Comparison of ENCODE assay signal across 9 cellular contexts in the genomic region with DNA sequence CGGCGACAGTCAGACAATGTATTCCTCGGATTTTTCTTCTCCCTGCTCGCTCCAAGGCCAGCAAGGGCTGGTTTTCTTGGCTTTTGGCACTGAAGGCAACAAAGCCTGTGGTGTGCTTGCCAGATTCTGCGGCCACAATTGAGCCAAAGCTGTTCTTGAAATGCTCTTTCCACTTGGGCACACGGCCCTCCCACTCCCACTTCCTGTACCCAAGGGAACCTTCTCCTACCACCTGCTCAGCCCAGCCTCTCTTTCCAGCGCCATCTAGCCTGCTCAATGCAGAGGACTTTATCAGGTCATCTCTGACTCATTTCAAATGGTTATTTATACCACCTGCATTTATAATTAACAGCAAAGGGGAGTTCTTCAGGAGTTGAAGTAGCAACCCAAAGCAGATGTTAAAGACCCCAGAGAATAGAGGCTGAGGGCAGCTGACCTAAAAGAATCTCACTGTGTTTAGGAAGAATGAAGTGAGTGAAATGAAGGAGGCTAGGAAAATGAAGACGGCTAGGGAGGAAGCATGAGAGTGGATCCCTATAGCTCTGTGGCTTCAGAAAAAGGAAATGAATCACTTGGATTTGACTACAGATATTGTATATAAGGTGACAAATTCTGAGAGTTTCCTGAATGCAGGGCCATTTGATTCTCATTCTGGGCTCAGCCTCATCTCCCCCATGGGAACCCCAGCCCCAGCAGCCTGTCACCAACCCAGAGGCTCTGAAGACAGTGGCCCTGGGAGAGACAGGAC.
DNase-seq lines count a peak whose midpoint lies in the region; ATAC-seq, FAIRE-seq and TF ChIP-seq lines count a peak whose summit lies in the region.
"Had no signal": no experiment of that assay in that cellular context is flagged by ENCODE, and none has a peak within 500 bp of the region (broad histone marks: within the 10 kb centered on the region; RNA-seq: fewer than 3 reads in every experiment).

No MANE protein-coding gene starts in this region.

- no peaks in the 10 kb centered on the region for H3K36me3 ChIP-seq in upper lobe of left lung
- H3K36me3 ChIP-seq: neutrophil had no signal

- H3K27ac ChIP-seq in right cardiac atrium (ENCODE audit: low read length) = no peak overlapping the region
- H3K27ac ChIP-seq in upper lobe of left lung = peak overlapping the region in 2 of 4 donors; percentile 9 to 14
- H3K27ac ChIP-seq: neutrophil had no signal

- intact Hi-C loops in CD14-positive monocyte (cut with micrococcal nuclease) (no loop called here), right cardiac atrium (cut with DNase I) (loop anchor here in 1 of 4 donors (10.0 kb wide), 1 partner anchor 167 kb away; no protein-coding TSS in a partner anchor)

- H3K4me3 Mint-ChIP-seq in CD14-positive monocyte = peak overlapping the region in 1 of 2 donors; percentile 47

- peak; percentile 65 for ATAC-seq in GM19025 (IDR thresholded peaks at IDR 0.05; ENCODE audit: low read depth, unreplicated experiment)
- ATAC-seq in HG03175 (IDR thresholded peaks at IDR 0.05; ENCODE audit: unreplicated experiment) = peak; percentile 75
- peak; percentile 58 to 74 for ATAC-seq in right cardiac atrium
- no peak for ATAC-seq in GM21723 (IDR thresholded peaks at IDR 0.05; ENCODE audit: unreplicated experiment)
- no peak for ATAC-seq in upper lobe of left lung (ENCODE audit: low FRiP score in 2 of 2)

- H3K27me3 Mint-ChIP-seq in CD14-positive monocyte (ENCODE audit: low read depth in 3 of 3) = peaks cover 1 to 2% (median 2%) of the 10 kb centered on the region in 3 donors

- WGBS in right cardiac atrium = 46% methylated on average over 8 of the region's 8 CpGs
- 39 to 40% methylated on average over 8 of the region's 8 CpGs for WGBS in upper lobe of left lung, 2 donors

- peak; percentile 41 for FAIRE-seq in RCC 7860 (lab: Jason Lieb, UNC)

- peak overlapping the region in 4 of 7 donors; percentile 8 to 89 (median 38) for H3K27ac Mint-ChIP-seq in CD14-positive monocyte

- DNase-seq in CD14-positive monocyte (ENCODE audit: low spot score) = no peak
- DNase-seq in RCC 7860 (ENCODE audit: low spot score) = peak; percentile 40
- DNase-seq in right cardiac atrium = peak; percentile 55 to 72 (median 64)
- DNase-seq in upper lobe of left lung = no peak
- DNase-seq in occipital lobe (lab: John Stamatoyannopoulos, UW) = no peak

- H3K27me3 ChIP-seq in right cardiac atrium (ENCODE audit: control insufficient read depth, insufficient read depth) = no peaks in the 10 kb centered on the region
- no peaks in the 10 kb centered on the region for H3K27me3 ChIP-seq in upper lobe of left lung
- H3K27me3 ChIP-seq: neutrophil had no signal

- no peaks in the 10 kb centered on the region for H3K9me3 ChIP-seq in right cardiac atrium (ENCODE audit: control insufficient read depth, low read length)
- H3K9me3 ChIP-seq in upper lobe of left lung = no peaks in the 10 kb centered on the region
- H3K9me3 ChIP-seq: neutrophil had no signal

- no peak for TF ChIP-seq EP300 in upper lobe of left lung (IDR thresholded peaks at IDR 0.05)

- H3K9me3 Mint-ChIP-seq in CD14-positive monocyte = peaks cover 0 to 4% (median 0%) of the 10 kb centered on the region in 7 donors

- peaks cover 21% of the 10 kb centered on the region for H3K4me1 Mint-ChIP-seq in CD14-positive monocyte

- no peak for TF ChIP-seq CTCF in CD14-positive monocyte (IDR thresholded peaks at IDR 0.05)
- TF ChIP-seq CTCF in upper lobe of left lung (IDR thresholded peaks at IDR 0.05) = no peak

- no peak overlapping the region for H3K4me3 ChIP-seq in right cardiac atrium (ENCODE audit: low read length)
- H3K4me3 ChIP-seq in upper lobe of left lung = no peak overlapping the region

- no peak for TF ChIP-seq POLR2A in upper lobe of left lung (IDR thresholded peaks at IDR 0.05)

- H3K36me3 Mint-ChIP-seq in CD14-positive monocyte = no peaks in the 10 kb centered on the region

- H3K4me1 ChIP-seq in right cardiac atrium (ENCODE audit: control insufficient read depth, insufficient read depth, low read length) = peaks cover 6% of the 10 kb centered on the region
- H3K4me1 ChIP-seq in upper lobe of left lung = peaks cover 3 to 13% (median 10%) of the 10 kb centered on the region in 4 donors

Comparison
In these comparisons a context has a peak if more than half of its experiments do, and no peak if none do; other contexts are left out.
1. DNase-seq: peak in RCC 7860 (single experiment) and right cardiac atrium (3 of 3); none in CD14-positive monocyte (single experiment), upper lobe of left lung (0 of 2) and occipital lobe (single experiment).
2. ATAC-seq: peak in GM19025 (single experiment), HG03175 (single experiment) and right cardiac atrium (2 of 2); none in GM21723 (single experiment) and upper lobe of left lung (0 of 2).